ENCODE assay signal across 18 cellular contexts in the genomic region with DNA sequence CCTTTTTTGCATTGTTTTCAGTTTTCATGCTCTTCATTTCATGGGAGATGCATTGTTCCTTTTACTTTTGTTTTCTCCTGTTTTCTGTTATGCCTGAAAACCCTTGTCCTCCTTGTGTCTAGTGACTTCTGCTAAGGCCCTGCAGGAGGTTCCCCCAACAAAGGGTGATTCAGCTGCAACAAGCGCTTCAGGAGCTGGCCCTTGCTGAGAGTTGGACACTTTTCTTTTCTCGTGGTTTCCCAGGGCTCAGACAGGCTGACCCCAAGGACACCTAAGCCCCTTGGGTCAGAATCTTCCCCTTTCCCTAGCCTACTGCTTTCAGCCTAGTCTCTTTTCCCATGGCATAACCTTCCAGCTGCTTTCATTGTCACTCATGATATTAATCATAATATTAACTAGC.
"Had no signal": no experiment of that assay in that cellular context is flagged by ENCODE, and none has a peak within 500 bp of the region (broad histone marks: within the 10 kb centered on the region; RNA-seq: fewer than 3 reads in every experiment).

No MANE protein-coding gene starts in this region.

- H3K36me3 ChIP-seq: left ventricle myocardium inferior, right atrium auricular region, SJCRH30 had no signal

- H3K27ac Mint-ChIP-seq: activated T-cell treated with anti-CD3 and anti-CD28 coated beads, Interleukin-2, amount 50 U/mL, for 72 hours; nephron progenitor cell; stimulated activated effector memory CD8-positive, alpha-beta T cell treated with anti-CD3 and anti-CD28 coated beads, Interleukin-12 subunit alpha, Interleukin-12 subunit beta, amount 100 ng/mL, for 72 hours; T-helper 2 cell treated with Interferon-gamma antibody and Interleukin-4, amounts not matched to agents 5 μg/mL and 100 μg/mL, for 36 hours had no signal

- H3K9me3 Mint-ChIP-seq: activated T-cell treated with anti-CD3 and anti-CD28 coated beads, Interleukin-2, amount 50 U/mL, for 72 hours; memory B cell; nephron progenitor cell; stimulated activated effector memory CD8-positive, alpha-beta T cell treated with anti-CD3 and anti-CD28 coated beads, Interleukin-12 subunit alpha, Interleukin-12 subunit beta, amount 100 ng/mL, for 72 hours; T-helper 2 cell treated with Interferon-gamma antibody and Interleukin-4, amounts not matched to agents 5 μg/mL and 100 μg/mL, for 36 hours had no signal

- H3K4me3 Mint-ChIP-seq: activated T-cell treated with anti-CD3 and anti-CD28 coated beads, Interleukin-2, amount 50 U/mL, for 72 hours; memory B cell; nephron progenitor cell; stimulated activated effector memory CD8-positive, alpha-beta T cell treated with anti-CD3 and anti-CD28 coated beads, Interleukin-12 subunit alpha, Interleukin-12 subunit beta, amount 100 ng/mL, for 72 hours; T-helper 2 cell treated with Interferon-gamma antibody and Interleukin-4, amounts not matched to agents 5 μg/mL and 100 μg/mL, for 36 hours had no signal

- H3K27ac ChIP-seq: foreskin keratinocyte, heart right ventricle, left ventricle myocardium inferior, right atrium auricular region, SJCRH30 had no signal

- H3K27me3 ChIP-seq: heart right ventricle, right atrium auricular region, SJCRH30 had no signal

- ATAC-seq: activated T-cell treated with anti-CD3 and anti-CD28 coated beads, Interleukin-2, amount 50 U/mL, for 72 hours; foreskin keratinocyte; heart right ventricle; stimulated activated effector memory CD8-positive, alpha-beta T cell treated with anti-CD3 and anti-CD28 coated beads, Interleukin-12 subunit alpha, Interleukin-12 subunit beta, amount 100 ng/mL, for 72 hours had no signal

- H3K4me3 ChIP-seq: heart right ventricle, left ventricle myocardium inferior, right atrium auricular region, SJCRH30, smooth muscle cell had no signal

- H3K27me3 Mint-ChIP-seq: memory B cell had no signal

- DNase-seq: activated CD4-positive, alpha-beta T cell treated with anti-CD3 and anti-CD28 coated beads, Interleukin-2, amount 50 U/mL, for 4 hours; activated CD4-positive, CD25-positive, alpha-beta regulatory T cell treated with anti-CD3 and anti-CD28 coated beads, Interleukin-2, amount 50 U/mL, for 72 hours; activated naive CD4-positive, alpha-beta T cell; activated T-cell treated with anti-CD3 and anti-CD28 coated beads, Interleukin-2, amount 50 U/mL, for 72 hours; cerebellar nuclear complex; dermis blood vessel endothelial cell; foreskin keratinocyte; heart right ventricle; left ventricle myocardium inferior; nephron progenitor cell; SJCRH30; substantia nigra; trophoblast cell had no signal
